ENCODE assay signal across 8 cellular contexts in the genomic region with DNA sequence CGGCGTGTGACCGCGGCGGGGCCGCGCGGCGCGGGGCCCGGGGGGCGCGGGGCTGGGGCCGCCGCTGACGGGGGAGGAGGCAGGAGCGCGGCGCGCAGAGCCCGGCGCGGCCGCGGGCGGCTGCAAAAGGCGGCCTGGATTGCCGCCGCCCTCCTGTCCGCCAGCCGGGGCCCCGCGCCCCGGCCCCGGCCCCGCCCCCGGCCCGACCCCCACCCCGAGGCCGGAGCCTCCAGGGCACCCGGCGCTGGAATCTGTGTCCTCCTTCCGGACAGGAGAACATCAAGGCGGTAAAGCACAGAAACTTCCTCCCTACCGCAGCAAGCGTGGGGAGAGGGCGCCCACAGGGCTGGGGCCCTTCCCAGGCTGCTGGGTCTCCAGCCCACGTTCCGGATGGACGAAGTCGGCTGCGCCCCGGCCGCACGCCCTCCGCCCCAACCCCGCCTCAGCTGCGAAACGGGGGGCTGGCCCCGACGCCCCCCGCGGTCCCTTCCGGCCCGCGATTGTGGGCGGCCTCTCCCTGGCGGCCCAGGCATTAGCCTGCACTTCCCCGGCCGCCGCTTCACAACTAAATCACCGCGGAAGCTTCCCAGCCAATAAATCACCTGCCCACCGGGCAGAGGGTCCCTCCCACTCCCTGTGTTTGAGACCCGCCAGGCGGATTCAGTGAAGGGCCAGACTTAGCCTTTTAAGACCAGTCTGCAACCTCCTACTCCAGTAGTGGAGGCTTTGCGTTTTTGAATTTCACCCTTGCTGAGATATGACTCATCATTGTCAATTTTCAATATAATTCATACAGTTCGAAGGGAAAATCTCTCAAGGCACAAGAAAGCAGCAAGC.
A peak's percentile ranks its signal among the peaks of the same experiment; 100 is the strongest.
DNase-seq lines count a peak whose midpoint lies in the region; ATAC-seq and TF ChIP-seq lines count a peak whose summit lies in the region.

No MANE protein-coding gene starts in this region.

- H3K27me3 ChIP-seq in RWPE2 (ENCODE audit: insufficient read depth, poor library complexity, severe bottlenecking) (no peaks in the 10 kb centered on the region), gastroesophageal sphincter (no peaks in the 10 kb centered on the region), osteoblast (ENCODE audit: insufficient read depth, low read length) (no peaks in the 10 kb centered on the region)

- no peaks in the 10 kb centered on the region for H3K9me3 ChIP-seq in RWPE2 (ENCODE audit: severe bottlenecking)
- H3K9me3 ChIP-seq in gastroesophageal sphincter = no peaks in the 10 kb centered on the region
- H3K9me3 ChIP-seq in osteoblast (ENCODE audit: low read depth, low read length) = no peaks in the 10 kb centered on the region

- TF ChIP-seq CTCF in RWPE2 (IDR thresholded peaks at IDR 0.05; ENCODE audit: poor library complexity, severe bottlenecking) (no peak), gastroesophageal sphincter (IDR thresholded peaks at IDR 0.05) (peak in 3 of 4 experiments; percentile 38 to 59 (median 39)), osteoblast (IDR thresholded peaks at IDR 0.05; ENCODE audit: extremely low read depth, low read depth, low read length) (no peak)

- H4K20me1 ChIP-seq in osteoblast (ENCODE audit: insufficient read depth, low read length) = peaks cover 16% of the 10 kb centered on the region

- H3K36me3 ChIP-seq in RWPE2 (ENCODE audit: low read depth) (peaks cover 6% of the 10 kb centered on the region), gastroesophageal sphincter (no peaks in the 10 kb centered on the region), osteoblast (ENCODE audit: insufficient read depth, low read length) (peaks cover 20% of the 10 kb centered on the region), urinary bladder (ENCODE audit: insufficient read depth) (no peaks in the 10 kb centered on the region)

- H3K79me2 ChIP-seq in osteoblast (ENCODE audit: insufficient read depth, low read length) = peaks cover 66% of the 10 kb centered on the region

- H3K4me2 ChIP-seq in osteoblast (ENCODE audit: insufficient read depth, low read length) = peak overlapping the region; percentile 90

- WGBS in gastroesophageal sphincter (ENCODE audit: low coverage in 1 of 2), 2 donors = 0% methylated on average over 6 of the region's 78 CpGs; no CpG with 5 or more reads in 1 of the 2 donors
- under 1% methylated on average over 76 of the region's 78 CpGs for WGBS in urinary bladder

- H3K27ac ChIP-seq in RWPE2 (ENCODE audit: poor library complexity, severe bottlenecking) = peak overlapping the region; percentile 89
- H3K27ac ChIP-seq in gastroesophageal sphincter = peak overlapping the region; percentile 97 to 100 (median 98)
- peak overlapping the region; percentile 76 for H3K27ac ChIP-seq in osteoblast (ENCODE audit: low read depth, low read length)
- H3K27ac ChIP-seq in urinary bladder (ENCODE audit: low read depth) = peak overlapping the region; percentile 97

- TF ChIP-seq EP300 in gastroesophageal sphincter (IDR thresholded peaks at IDR 0.05) = no peak

- peak; percentile 81 for DNase-seq in DMS 273 (lab: John Stamatoyannopoulos, UW; ENCODE audit: unreplicated experiment)
- DNase-seq in RWPE2 (ENCODE audit: low spot score) = no peak
- DNase-seq in activated gamma-delta T cell treated with anti-CD3 and anti-CD28 coated beads, Interleukin-2, amount 50 U/mL, for 16 hours (ENCODE audit: low read depth) = peak; percentile 17
- DNase-seq in osteoblast (ENCODE audit: insufficient read length, low spot score, missing footprints) = peak; percentile 94

- TF ChIP-seq POLR2A in gastroesophageal sphincter (IDR thresholded peaks at IDR 0.05) = peak; percentile 42 to 57

- H3K4me1 ChIP-seq in RWPE2 (ENCODE audit: insufficient read depth, poor library complexity, severe bottlenecking) (peaks cover 5% of the 10 kb centered on the region), gastroesophageal sphincter (peaks cover 6 to 57% (median 19%) of the 10 kb centered on the region in 3 donors), osteoblast (ENCODE audit: insufficient read depth, low read length) (peaks cover 42% of the 10 kb centered on the region), urinary bladder (ENCODE audit: insufficient read depth) (no peaks in the 10 kb centered on the region)

- ATAC-seq in HG03175 (IDR thresholded peaks at IDR 0.05; ENCODE audit: unreplicated experiment) (peak; percentile 18), RWPE2 (ENCODE audit: low read depth) (peak; percentile 62), gastroesophageal sphincter (peak; percentile 64), HG03108 (IDR thresholded peaks at IDR 0.05; ENCODE audit: unreplicated experiment) (no peak)

- peak overlapping the region; percentile 87 for H3K4me3 ChIP-seq in RWPE2 (ENCODE audit: severe bottlenecking)
- peak overlapping the region; percentile 74 to 97 for H3K4me3 ChIP-seq in gastroesophageal sphincter
- peak overlapping the region; percentile 89 for H3K4me3 ChIP-seq in osteoblast (ENCODE audit: insufficient read depth, low read length)
- peak overlapping the region; percentile 97 for H3K4me3 ChIP-seq in urinary bladder (ENCODE audit: low read depth, low read length)

- peak overlapping the region; percentile 77 for H2AFZ ChIP-seq in osteoblast (ENCODE audit: low read length)

Comparison
In these comparisons a context has a peak if more than half of its experiments do, and no peak if none do; other contexts are left out.
1. CTCF ChIP-seq: peak in gastroesophageal sphincter (3 of 4); none in RWPE2 (single experiment) and osteoblast (single experiment).
2. Peak in every context shown above with its lines, with median percentiles within 50 percentile points of each other: H3K27ac ChIP-seq and H3K4me3 ChIP-seq.